In the genomic region with DNA sequence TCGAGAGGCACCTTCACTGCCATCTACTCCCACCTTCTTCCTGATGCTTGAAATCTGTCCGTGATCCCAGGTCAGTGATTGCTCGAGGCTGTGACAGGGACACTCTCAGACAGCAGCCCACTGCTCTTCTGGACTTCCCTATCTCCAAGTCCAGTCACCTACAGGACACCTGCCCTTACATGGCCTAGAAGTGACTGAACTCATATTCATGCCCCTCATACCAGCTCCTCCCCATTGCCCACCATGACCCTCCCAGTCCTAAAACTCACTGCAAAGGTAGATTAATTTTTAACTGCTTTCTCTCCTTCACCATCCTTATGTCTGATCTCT, we compare ENCODE assay signal across 6 cellular contexts. TPM values are rescaled to one million over a fixed set of nuclear protein-coding genes. Genes with fewer than 3 reads are reported as not detected.
DNase-seq lines count a peak whose midpoint lies in the region; ATAC-seq and TF ChIP-seq lines count a peak whose summit lies in the region.

No MANE protein-coding gene starts in this region.

- H3K27ac Mint-ChIP-seq in chondrocyte (ENCODE audit: unreplicated experiment) = peak overlapping the region; percentile 99

- peaks cover 14% of the 10 kb centered on the region; the same call in 1 of the 2 replicates for H3F3A ChIP-seq in Loucy (ENCODE audit: low read depth)

- H4K20me1 ChIP-seq in Loucy (ENCODE audit: insufficient read depth, low read length, poor library complexity, severe bottlenecking) = no peaks in the 10 kb centered on the region

- no peak for TF ChIP-seq POLR2A in gastrocnemius medialis (IDR thresholded peaks at IDR 0.05)

- H3K4me3 Mint-ChIP-seq in chondrocyte (ENCODE audit: unreplicated experiment) = no peak overlapping the region

- ATAC-seq in gastrocnemius medialis = no peak

- no peak; the same call in 1 of the 2 replicates for TF ChIP-seq CTCF in Loucy (conservative IDR thresholded peaks at IDR 0.05; ENCODE audit: low read length)
- no peak for TF ChIP-seq CTCF in chondrocyte (IDR thresholded peaks at IDR 0.05)
- TF ChIP-seq CTCF in gastrocnemius medialis (IDR thresholded peaks at IDR 0.05 in 4 of 5, conservative IDR thresholded peaks at IDR 0.05 in 1 of 5) = no peak

- peaks cover 29% of the 10 kb centered on the region; the same call in 1 of the 2 replicates for H3K79me2 ChIP-seq in Loucy (ENCODE audit: insufficient read depth, low read length)

- no peaks in the 10 kb centered on the region for H3K9me3 Mint-ChIP-seq in chondrocyte (ENCODE audit: low read depth)

- no peaks in the 10 kb centered on the region for H3K9me2 ChIP-seq in Loucy (replicated peaks; ENCODE audit: low read depth, low read length)

- in situ Hi-C loops in gastrocnemius medialis (cut with MboI; ENCODE audit: low sequenced_read_pairs in 4 of 4) = loop anchor here in 2 of 4 donors (5.0 kb wide), 3 partner anchors 37 to 137 kb away; no protein-coding TSS in a partner anchor

- DNase-seq in chondrocyte (ENCODE audit: low spot score) (no peak), gastrocnemius medialis (no peak), iPS-NIHi7 (ENCODE audit: extremely low spot score) (no peak), NCI-H1694 (lab: John Stamatoyannopoulos, UW) (no peak), NCI-H128 (lab: John Stamatoyannopoulos, UW; ENCODE audit: unreplicated experiment) (no peak)

- no peaks in the 10 kb centered on the region for H3K36me3 Mint-ChIP-seq in chondrocyte (ENCODE audit: low read depth)

- no peak overlapping the region for H2AFZ ChIP-seq in Loucy (ENCODE audit: low read length)

- peak overlapping the region; percentile 74 for H3K4me3 ChIP-seq in Loucy (ENCODE audit: low read length, poor library complexity, severe bottlenecking)
- no peak overlapping the region for H3K4me3 ChIP-seq in gastrocnemius medialis

- no peaks in the 10 kb centered on the region for H3K27me3 Mint-ChIP-seq in chondrocyte (ENCODE audit: low read depth)

- peak overlapping the region; percentile 90 for H3K4me2 ChIP-seq in Loucy (ENCODE audit: low read depth, low read length, poor library complexity, severe bottlenecking)

- H3K36me3 ChIP-seq in Loucy (ENCODE audit: insufficient read depth, low read length) (no peaks in the 10 kb centered on the region), gastrocnemius medialis (no peaks in the 10 kb centered on the region)

- intact Hi-C loops in gastrocnemius medialis (cut with DNase I; ENCODE audit: low total_unique reads) = loop anchor here (5.0 kb wide), 4 partner anchors 367 to 1982 kb away; a partner anchor contains a TSS

- peaks cover 84% of the 10 kb centered on the region for H3K4me1 Mint-ChIP-seq in chondrocyte (ENCODE audit: low read depth)

- no peaks in the 10 kb centered on the region for H3K27me3 ChIP-seq in Loucy (ENCODE audit: insufficient read depth, low read length, poor library complexity, severe bottlenecking)
- no peaks in the 10 kb centered on the region for H3K27me3 ChIP-seq in gastrocnemius medialis

- peaks cover 82% of the 10 kb centered on the region for H3K4me1 ChIP-seq in Loucy (ENCODE audit: insufficient read depth, low read length, poor library complexity, severe bottlenecking)
- peaks cover 81 to 82% of the 10 kb centered on the region in 2 donors for H3K4me1 ChIP-seq in gastrocnemius medialis

- H3K9me3 ChIP-seq in Loucy (ENCODE audit: insufficient read depth, low read depth, low read length) (no peaks in the 10 kb centered on the region), gastrocnemius medialis (no peaks in the 10 kb centered on the region)

- H3K27ac ChIP-seq in gastrocnemius medialis = peak overlapping the region; percentile 99 to 100 (median 100)

- peak overlapping the region; percentile 85 for H3K9ac ChIP-seq in Loucy (ENCODE audit: low read depth, low read length, poor library complexity, severe bottlenecking)

RNA-seq across cellular contexts. Expression of a gene that starts 7.5 kb away (rescaled TPM):
- total RNA-seq in chondrocyte (1.8 to 1.9 TPM (median 1.8 TPM) in 3 replicates), gastrocnemius medialis (1 to 10 TPM in 1 of 4 donors, not detected in 3; 6.2 TPM)

RNA-seq across cellular contexts. Expression of a gene that starts 40.6 kb away (rescaled TPM):
- total RNA-seq in chondrocyte (139 to 237 TPM (median 143 TPM) in 3 replicates), gastrocnemius medialis (1,000 to 10,000 TPM in 2 of 4 donors, 100 to 1,000 TPM in 2; 665 to 1,753 (median 1,205) TPM)

RNA-seq across cellular contexts. Expression of a gene that starts 47.1 kb away (rescaled TPM):
- not detected in 3 replicates for total RNA-seq in chondrocyte
- total RNA-seq in gastrocnemius medialis = not detected

RNA-seq across cellular contexts. Expression of a gene that starts 51.5 kb away (rescaled TPM):
- total RNA-seq in chondrocyte = not detected in 3 replicates
- total RNA-seq in gastrocnemius medialis = not detected
